13 cellular contexts compared by ENCODE assay signal in genomic region chr13:109500146-109500773, GRCh38.
A peak's percentile ranks its signal among the peaks of the same experiment; 100 is the strongest.
DNase-seq lines count a peak whose midpoint lies in the region; ATAC-seq and TF ChIP-seq lines count a peak whose summit lies in the region.
"Had no signal": no experiment of that assay in that cellular context is flagged by ENCODE, and none has a peak within 500 bp of the region (broad histone marks: within the 10 kb centered on the region; RNA-seq: fewer than 3 reads in every experiment).

No MANE protein-coding gene starts in this region.

- H3K4me3 ChIP-seq in SJCRH30: no peak overlapping the region
- no peak overlapping the region for H3K4me3 ChIP-seq in fibroblast of lung (replicated peaks in 1 of 4; ENCODE audit: control extremely low read depth in 1 of 4, insufficient read depth in 1 of 4, low read depth in 3 of 4, low read length in 4 of 4)
- H3K4me3 ChIP-seq: breast epithelium, tibial nerve had no signal

- H3K36me3 ChIP-seq in SJCRH30: no peaks in the 10 kb centered on the region
- H3K36me3 ChIP-seq in fibroblast of lung (ENCODE audit: control insufficient read depth, insufficient read depth, low read length): no peaks in the 10 kb centered on the region
- H3K36me3 ChIP-seq: breast epithelium, tibial nerve had no signal

- H3K79me2 ChIP-seq in fibroblast of lung (ENCODE audit: control insufficient read depth, insufficient read depth, low read length): no peaks in the 10 kb centered on the region

- no peaks in the 10 kb centered on the region for H3K36me3 Mint-ChIP-seq in T-helper 17 cell (ENCODE audit: low read depth)
- no peaks in the 10 kb centered on the region for H3K36me3 Mint-ChIP-seq in osteocyte (ENCODE audit: unreplicated experiment)

- no peaks in the 10 kb centered on the region for H3K4me1 ChIP-seq in SJCRH30
- H3K4me1 ChIP-seq in fibroblast of lung (ENCODE audit: control insufficient read depth, extremely low read depth, insufficient read depth, low read length): no peaks in the 10 kb centered on the region
- H3K4me1 ChIP-seq: breast epithelium, tibial nerve had no signal

- H3K27me3 ChIP-seq in SJCRH30: no peaks in the 10 kb centered on the region
- H3K27me3 ChIP-seq in fibroblast of lung (ENCODE audit: control insufficient read depth, insufficient read depth, low read length): no peaks in the 10 kb centered on the region
- H3K27me3 ChIP-seq: breast epithelium, tibial nerve had no signal

- H3K4me3 Mint-ChIP-seq in T-helper 17 cell: no peak overlapping the region
- H3K4me3 Mint-ChIP-seq in osteocyte (ENCODE audit: unreplicated experiment): no peak overlapping the region

- H3K27ac Mint-ChIP-seq in T-helper 17 cell (no peak overlapping the region), osteocyte (ENCODE audit: unreplicated experiment) (no peak overlapping the region)

- intact Hi-C loops in posterior cingulate gyrus (cut with DNase I): no loop called here

- DNase-seq in HT-29 (ENCODE audit: low spot score): peak; percentile 30
- DNase-seq in SJCRH30: peak; percentile 8 to 28
- peak; percentile 13 to 15 for DNase-seq in fibroblast of lung (ENCODE audit: low read depth in 2 of 2)
- peak in 6 of 10 donors; percentile 34 to 88 (median 56) for DNase-seq in posterior cingulate gyrus
- no peak for DNase-seq in T-helper 17 cell
- DNase-seq in DMS114 treated with DMSO at 0.1 percent for 48 hours (lab: John Stamatoyannopoulos, UW; ENCODE audit: unreplicated experiment): no peak
- DNase-seq in NCI-H524 treated with DMSO at 0.1 percent for 48 hours (lab: John Stamatoyannopoulos, UW): no peak
- no peak for DNase-seq in osteocyte (ENCODE audit: extremely low spot score, unreplicated experiment)
- DNase-seq: Calu3 had no signal

- peaks cover 9% of the 10 kb centered on the region for H3K27me3 Mint-ChIP-seq in T-helper 17 cell
- H3K27me3 Mint-ChIP-seq in osteocyte (ENCODE audit: unreplicated experiment): no peaks in the 10 kb centered on the region

- H4K20me1 ChIP-seq in fibroblast of lung (ENCODE audit: control insufficient read depth, extremely low read depth, insufficient read depth, low read length): no peaks in the 10 kb centered on the region

- peak overlapping the region; percentile 2 for H3K4me2 ChIP-seq in fibroblast of lung (ENCODE audit: extremely low read depth, insufficient read depth, low read length)

- TF ChIP-seq CTCF in fibroblast of lung (conservative IDR thresholded peaks at IDR 0.05 in 1 of 2, IDR thresholded peaks at IDR 0.05 in 1 of 2; ENCODE audit: low read depth in 1 of 2, low read length in 2 of 2): peak in 1 of 2 donors; percentile 26
- no peak for TF ChIP-seq CTCF in osteocyte (IDR thresholded peaks at IDR 0.05)

- H3K4me1 Mint-ChIP-seq in T-helper 17 cell: no peaks in the 10 kb centered on the region
- peaks cover 2% of the 10 kb centered on the region for H3K4me1 Mint-ChIP-seq in osteocyte (ENCODE audit: unreplicated experiment)

- H3K9ac ChIP-seq in fibroblast of lung (ENCODE audit: insufficient read depth, low read length): no peak overlapping the region

- H3K27ac ChIP-seq in SJCRH30 (no peak overlapping the region), fibroblast of lung (ENCODE audit: insufficient read depth, low read length) (no peak overlapping the region)
- H3K27ac ChIP-seq: breast epithelium, epithelial cell of prostate, tibial nerve had no signal

- peak overlapping the region; percentile 57 for H2AFZ ChIP-seq in fibroblast of lung (ENCODE audit: low read length)

- H3K9me3 ChIP-seq in SJCRH30 (replicated peaks) (no peaks in the 10 kb centered on the region), fibroblast of lung (ENCODE audit: control insufficient read depth, insufficient read depth, low read depth, low read length) (no peaks in the 10 kb centered on the region), T-helper 17 cell (ENCODE audit: control insufficient read depth, low read length, poor library complexity, severe bottlenecking) (peaks cover 3% of the 10 kb centered on the region)

- no peak for ATAC-seq in T-helper 17 cell
- ATAC-seq: Right ventricle myocardium inferior had no signal

- peaks cover 7% of the 10 kb centered on the region for H3K9me3 Mint-ChIP-seq in osteocyte (ENCODE audit: unreplicated experiment)

Comparison
In these comparisons a context has a peak if more than half of its experiments do, and no peak if none do; other contexts are left out.
1. DNase-seq: peak in HT-29 (single experiment), SJCRH30 (2 of 2), fibroblast of lung (2 of 2) and posterior cingulate gyrus (6 of 10); none in T-helper 17 cell (0 of 3), DMS114 treated with DMSO at 0.1 percent for 48 hours (single experiment), NCI-H524 treated with DMSO at 0.1 percent for 48 hours (single experiment) and osteocyte (single experiment).